34 cellular contexts compared by ENCODE assay signal in the genomic region with DNA sequence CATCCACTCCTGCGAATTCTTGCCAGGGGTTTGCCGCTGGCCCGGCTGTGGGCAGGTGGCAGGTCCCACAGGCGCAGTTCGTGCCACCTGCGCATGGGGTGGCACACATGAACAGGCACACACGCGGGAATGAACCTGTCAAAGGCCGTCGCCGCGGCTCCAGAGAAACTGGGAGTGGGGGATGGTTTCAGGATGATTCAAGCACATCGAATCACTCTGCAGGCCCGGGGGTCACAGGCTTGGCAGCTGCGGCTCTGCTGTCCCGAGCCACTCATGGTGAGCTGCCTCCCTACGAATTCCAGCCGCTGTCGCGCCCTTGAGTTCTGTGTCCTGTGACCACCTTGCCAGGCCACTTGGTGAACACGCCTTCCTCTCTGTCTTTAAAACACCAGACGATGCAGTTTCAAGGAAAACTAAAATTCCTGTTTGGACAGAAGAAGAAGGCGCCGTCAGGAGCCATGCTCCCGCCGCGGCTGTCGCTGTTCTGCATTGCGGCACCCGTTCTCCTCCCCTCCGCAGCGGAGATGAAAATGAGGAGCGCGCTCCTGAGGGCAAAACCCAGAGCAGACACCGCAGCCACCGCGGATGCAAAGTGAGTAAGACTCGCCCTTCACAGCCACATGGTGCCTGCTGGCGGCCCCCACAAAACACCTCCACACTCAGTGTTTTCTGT. TPM values are rescaled to one million over a fixed set of nuclear protein-coding genes. Genes with fewer than 3 reads are reported as not detected.
DNase-seq lines count a peak whose midpoint lies in the region; ATAC-seq, FAIRE-seq and TF ChIP-seq lines count a peak whose summit lies in the region.
"Had no signal": no experiment of that assay in that cellular context is flagged by ENCODE, and none has a peak within 500 bp of the region (broad histone marks: within the 10 kb centered on the region; RNA-seq: fewer than 3 reads in every experiment).

No MANE protein-coding gene starts in this region.

- TF ChIP-seq CTCF in WERI-Rb-1 (IDR thresholded peaks at IDR 0.05; ENCODE audit: low read depth, low read length) (no peak), kidney (IDR thresholded peaks at IDR 0.05; ENCODE audit: borderline replicate concordance, extremely low read depth, insufficient read depth) (no peak), type B pancreatic cell (conservative IDR thresholded peaks at IDR 0.05) (no peak)

- H3K36me3 ChIP-seq in WERI-Rb-1: no peaks in the 10 kb centered on the region
- no peaks in the 10 kb centered on the region for H3K36me3 ChIP-seq in kidney (ENCODE audit: control insufficient read depth in 1 of 2, insufficient read depth in 2 of 2, low read length in 2 of 2)
- H3K36me3 ChIP-seq: adrenal gland, esophagus squamous epithelium, HAP-1, heart right ventricle had no signal

- H3K4me1 ChIP-seq in kidney (ENCODE audit: control insufficient read depth in 1 of 2, insufficient read depth in 1 of 2, low read depth in 1 of 2, low read length in 2 of 2): no peaks in the 10 kb centered on the region
- H3K4me1 ChIP-seq: adrenal gland, HAP-1, heart right ventricle, psoas muscle had no signal

- H3K4me3 ChIP-seq in WERI-Rb-1 (ENCODE audit: low read depth, low read length): no peak overlapping the region
- H3K4me3 ChIP-seq in kidney (ENCODE audit: low read length in 2 of 2): no peak overlapping the region
- H3K4me3 ChIP-seq: adrenal gland, esophagus squamous epithelium, HAP-1, heart right ventricle, lower lobe of right lung, PC-9, psoas muscle had no signal

- intact Hi-C loops in kidney (cut with DNase I): no loop called here

- peaks cover 6% of the 10 kb centered on the region for H3K9me3 Mint-ChIP-seq in type B pancreatic cell
- H3K9me3 Mint-ChIP-seq: activated naive CD4-positive, alpha-beta T cell treated with anti-CD3 and anti-CD28 coated beads for 36 hours; CD4-positive, CD25-positive, alpha-beta regulatory T cell; naive thymus-derived CD4-positive, alpha-beta T cell; T-helper 1 cell treated with Interleukin-12 subunit alpha and Interleukin-12 subunit beta and Interleukin-4 antibody, amounts not matched to agents 30 μg/mL and 1 μg/mL, for 36 hours had no signal

- no peak overlapping the region for H3K27ac Mint-ChIP-seq in type B pancreatic cell
- H3K27ac Mint-ChIP-seq: activated CD4-positive, alpha-beta T cell treated with anti-CD3 and anti-CD28 coated beads for 36 hours; activated naive CD4-positive, alpha-beta T cell treated with anti-CD3 and anti-CD28 coated beads for 36 hours; activated T-cell treated with anti-CD3 and anti-CD28 coated beads, Interleukin-2, amount 50 U/mL, for 72 hours; CD4-positive, CD25-positive, alpha-beta regulatory T cell; naive thymus-derived CD4-positive, alpha-beta T cell; T-helper 1 cell treated with Interleukin-12 subunit alpha and Interleukin-12 subunit beta and Interleukin-4 antibody, amounts not matched to agents 30 μg/mL and 1 μg/mL, for 36 hours had no signal

- H3K27me3 ChIP-seq in WERI-Rb-1 (ENCODE audit: insufficient read depth, low read depth, severe bottlenecking): no peaks in the 10 kb centered on the region
- H3K27me3 ChIP-seq: adrenal gland had no signal

- H3K9me3 ChIP-seq in WERI-Rb-1 (ENCODE audit: severe bottlenecking) (no peaks in the 10 kb centered on the region), kidney (ENCODE audit: control insufficient read depth in 1 of 2, low read length in 2 of 2) (no peaks in the 10 kb centered on the region)
- H3K9me3 ChIP-seq: adrenal gland, esophagus squamous epithelium, HAP-1, heart right ventricle, lower lobe of right lung, psoas muscle had no signal

- ATAC-seq in GM21367 (IDR thresholded peaks at IDR 0.05; ENCODE audit: unreplicated experiment): no peak
- ATAC-seq: activated CD4-positive, alpha-beta T cell treated with anti-CD3 and anti-CD28 coated beads for 36 hours; activated T-cell treated with anti-CD3 and anti-CD28 coated beads, Interleukin-2, amount 50 U/mL, for 72 hours; heart right ventricle; lower lobe of right lung; naive thymus-derived CD4-positive, alpha-beta T cell; psoas muscle; Right ventricle myocardium inferior; SK-N-SH treated with all-trans-retinoic acid at 6 μM for 48 hours had no signal

- peaks cover 26% of the 10 kb centered on the region for H3K4me1 Mint-ChIP-seq in type B pancreatic cell (ENCODE audit: unreplicated experiment)
- H3K4me1 Mint-ChIP-seq: activated CD4-positive, alpha-beta T cell treated with anti-CD3 and anti-CD28 coated beads for 36 hours; CD4-positive, CD25-positive, alpha-beta regulatory T cell had no signal

- in situ Hi-C loops in ACHN (cut with HindIII; ENCODE audit: low pct_ligation_motif_present, low pct_unique_long_range_greater_than_20kb, low sequenced_read_pairs): no loop called here

- H3K4me3 Mint-ChIP-seq in type B pancreatic cell: no peak overlapping the region
- H3K4me3 Mint-ChIP-seq: activated CD4-positive, alpha-beta T cell treated with anti-CD3 and anti-CD28 coated beads for 36 hours; activated naive CD4-positive, alpha-beta T cell treated with anti-CD3 and anti-CD28 coated beads for 36 hours; activated T-cell treated with anti-CD3 and anti-CD28 coated beads, Interleukin-2, amount 50 U/mL, for 72 hours; brain; CD4-positive, CD25-positive, alpha-beta regulatory T cell; naive thymus-derived CD4-positive, alpha-beta T cell; T-helper 1 cell treated with Interleukin-12 subunit alpha and Interleukin-12 subunit beta and Interleukin-4 antibody, amounts not matched to agents 30 μg/mL and 1 μg/mL, for 36 hours had no signal

- H3K27ac ChIP-seq in WERI-Rb-1 (no peak overlapping the region), kidney (ENCODE audit: low read depth in 2 of 2, low read length in 2 of 2) (no peak overlapping the region)
- H3K27ac ChIP-seq: adrenal gland, esophagus squamous epithelium, heart right ventricle, lower lobe of right lung, PC-9, psoas muscle had no signal

- no peaks in the 10 kb centered on the region for H3K27me3 Mint-ChIP-seq in type B pancreatic cell
- H3K27me3 Mint-ChIP-seq: CD4-positive, CD25-positive, alpha-beta regulatory T cell had no signal

- FAIRE-seq in kidney (lab: Jason Lieb, UNC): no peak
- FAIRE-seq: endometrium had no signal

- peaks cover 4% of the 10 kb centered on the region for H3K36me3 Mint-ChIP-seq in type B pancreatic cell
- H3K36me3 Mint-ChIP-seq: CD4-positive, CD25-positive, alpha-beta regulatory T cell had no signal

- peak; percentile 22 for DNase-seq in activated CD4-positive, CD25-positive, alpha-beta regulatory T cell treated with anti-CD3 and anti-CD28 coated beads, Interleukin-2, amount 50 U/mL, for 72 hours
- DNase-seq in activated CD4-positive, CD25-positive, alpha-beta regulatory T cell (lab: John Stamatoyannopoulos, UW): no peak
- DNase-seq in WERI-Rb-1 (peak; percentile 2), kidney (peak; percentile 49), type B pancreatic cell (ENCODE audit: extremely low spot score, unreplicated experiment) (peak; percentile 60), superior temporal gyrus (ENCODE audit: extremely low spot score) (no peak), ACHN (no peak)
- DNase-seq: activated CD4-positive, alpha-beta T cell treated with anti-CD3 and anti-CD28 coated beads for 36 hours; activated naive CD4-positive, alpha-beta T cell treated with anti-CD3 and anti-CD28 coated beads for 36 hours; activated T-cell treated with anti-CD3 and anti-CD28 coated beads, Interleukin-2, amount 50 U/mL, for 72 hours; CD4-positive, CD25-positive, alpha-beta regulatory T cell; cerebellar nuclear complex; esophagus squamous epithelium; foreskin melanocyte; heart right ventricle; IMR-90; lower lobe of right lung; NCI-H1436; NCI-H2081; NCI-H226; PC-9; stimulated activated CD4-positive, alpha-beta T cell treated with anti-CD3 and anti-CD28 coated beads, Interleukin-15, amount 100 ng/mL, for 24 hours; stimulated activated CD4-positive, alpha-beta T cell treated with anti-CD3 and anti-CD28 coated beads, Interleukin-4, amount 100 ng/mL, for 4 hours; trophoblast cell had no signal

- H3K9ac ChIP-seq in kidney (ENCODE audit: low read length in 2 of 2): no peak overlapping the region

RNA-seq across cellular contexts. Expression of gene EXOC3, which starts 15.4 kb away (rescaled TPM):
- total RNA-seq in kidney (71.5 TPM), type B pancreatic cell (ENCODE audit: low replicate concordance) (62.9 and 64.6 TPM in 2 replicates)
- 40.5 TPM for polyA plus RNA-seq in kidney (ENCODE audit: insufficient read depth, low read depth, low replicate concordance)

Comparison
In these comparisons a context has a peak if more than half of its experiments do, and no peak if none do; other contexts are left out.
1. DNase-seq: peak in activated CD4-positive, CD25-positive, alpha-beta regulatory T cell treated with anti-CD3 and anti-CD28 coated beads, Interleukin-2, amount 50 U/mL, for 72 hours (single experiment), WERI-Rb-1 (single experiment), kidney (single experiment) and type B pancreatic cell (single experiment); none in activated CD4-positive, CD25-positive, alpha-beta regulatory T cell (0 of 4), superior temporal gyrus (single experiment) and ACHN (single experiment).